9 cellular contexts compared by ENCODE assay signal in genomic region chr7:30983042-30983913, GRCh38. TPM values are rescaled to one million over a fixed set of nuclear protein-coding genes. Genes with fewer than 3 reads are reported as not detected.
DNase-seq lines count a peak whose midpoint lies in the region; ATAC-seq and TF ChIP-seq lines count a peak whose summit lies in the region.
"Had no signal": no experiment of that assay in that cellular context is flagged by ENCODE, and none has a peak within 500 bp of the region (broad histone marks: within the 10 kb centered on the region; RNA-seq: fewer than 3 reads in every experiment).

No MANE protein-coding gene starts in this region.

- ATAC-seq in GM19025 (IDR thresholded peaks at IDR 0.05; ENCODE audit: low read depth, unreplicated experiment): peak; percentile 80
- ATAC-seq in HG03175 (IDR thresholded peaks at IDR 0.05; ENCODE audit: unreplicated experiment): peak; percentile 84

- no peak overlapping the region for H3K27ac ChIP-seq in liver (ENCODE audit: low read depth in 1 of 2, low read length in 2 of 2)

- H3K27me3 ChIP-seq in liver (ENCODE audit: control insufficient read depth in 4 of 4, insufficient read depth in 4 of 4, low read length in 3 of 4): no peaks in the 10 kb centered on the region

- no peak overlapping the region for H3K9ac ChIP-seq in liver (ENCODE audit: low read depth in 1 of 2, low read length in 2 of 2)

- TF ChIP-seq RAD21 in liver (IDR thresholded peaks at IDR 0.05): peak; percentile 81 to 92

- TF ChIP-seq CTCF in choroid plexus epithelial cell (conservative IDR thresholded peaks at IDR 0.05; ENCODE audit: low read depth, low read length) (peak; percentile 91), liver (IDR thresholded peaks at IDR 0.05; ENCODE audit: low read depth, low read length, missing input control) (peak; percentile 89)

- no peaks in the 10 kb centered on the region for H3K9me3 ChIP-seq in liver (ENCODE audit: control insufficient read depth in 4 of 4, low read length in 3 of 4)

- WGBS in liver: 7% methylated on average over 15 of the region's 15 CpGs

- H3K36me3 ChIP-seq in liver (ENCODE audit: control insufficient read depth in 4 of 4, insufficient read depth in 3 of 4, low read depth in 1 of 4, low read length in 3 of 4): no peaks in the 10 kb centered on the region

- DNase-seq in C1 segment of cervical spinal cord (lab: John Stamatoyannopoulos, UW): peak; percentile 22 to 82 (median 62)
- peak; percentile 87 for DNase-seq in NCI-H345 (lab: John Stamatoyannopoulos, UW)
- peak; percentile 67 to 78 for DNase-seq in activated CD4-positive, alpha-beta T cell treated with anti-CD3 and anti-CD28 coated beads for 24 hours (ENCODE audit: low read depth in 2 of 2)
- peak; percentile 89 for DNase-seq in choroid plexus epithelial cell (ENCODE audit: low read depth)
- DNase-seq in stimulated activated CD4-positive, alpha-beta T cell treated with anti-CD3 and anti-CD28 coated beads, TNF-alpha, amount 100 ng/mL, for 24 hours (ENCODE audit: low read depth in 3 of 3): peak; percentile 41 to 78 (median 57)

- H3K4me3 ChIP-seq in choroid plexus epithelial cell (ENCODE audit: low read depth, low read length) (no peak overlapping the region), liver (ENCODE audit: low read depth in 1 of 3, low read length in 3 of 3) (no peak overlapping the region)

- no peaks in the 10 kb centered on the region for H3K4me1 ChIP-seq in liver (ENCODE audit: control insufficient read depth in 4 of 4, insufficient read depth in 4 of 4, low read length in 3 of 4)

TF ChIP-seq in liver, 16 proteins besides CTCF, POLR2A, EP300 and RAD21:
- TF ChIP-seq FOXA2 (IDR thresholded peaks at IDR 0.05): no peak
- TF ChIP-seq NR2F2 (IDR thresholded peaks at IDR 0.05): no peak
- TF ChIP-seq HNF4G (IDR thresholded peaks at IDR 0.05): no peak
- no peak for TF ChIP-seq RXRA (IDR thresholded peaks at IDR 0.05)
- TF ChIP-seq SP1 (IDR thresholded peaks at IDR 0.05): no peak
- no peak for TF ChIP-seq HNF4A (conservative IDR thresholded peaks at IDR 0.05)
- TF ChIP-seq, protein P1, sequence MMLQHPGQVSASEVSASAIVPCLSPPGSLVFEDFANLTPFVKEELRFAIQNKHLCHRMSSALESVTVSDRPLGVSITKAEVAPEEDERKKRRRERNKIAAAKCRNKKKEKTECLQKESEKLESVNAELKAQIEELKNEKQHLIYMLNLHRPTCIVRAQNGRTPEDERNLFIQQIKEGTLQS (IDR thresholded peaks at IDR 0.05): no peak
- TF ChIP-seq MAX (IDR thresholded peaks at IDR 0.05): no peak

RNA-seq across cellular contexts. Expression of gene GHRHR, which starts 19.5 kb away (rescaled TPM):
- total RNA-seq in liver: under 1 TPM in 1 of 2 donors, not detected in 1; 0.50 TPM
- polyA plus RNA-seq in liver: under 1 TPM in 1 of 2 donors, not detected in 1; 0.46 TPM
- total RNA-seq: activated CD8-positive, alpha-beta memory T cell treated with anti-CD3 and anti-CD28 coated beads for 36 hours had no signal
